1 cellular context compared by ENCODE assay signal in genomic region chr2:189213226-189213625, GRCh38.
TF ChIP-seq lines count a peak whose summit lies in the region.

No MANE protein-coding gene starts in this region.

TF ChIP-seq in K562, 482 proteins besides CTCF, POLR2A, EP300 and RAD21 (continued from another document):
- TF ChIP-seq MEF2A (IDR thresholded peaks at IDR 0.05; ENCODE audit: control insufficient read depth, low read depth, low read length) = no peak
- no peak for TF ChIP-seq SMAD3 (CRISPR knock-in tag; conservative IDR thresholded peaks at IDR 0.05)
- no peak for TF ChIP-seq FUS (optimal IDR thresholded peaks at IDR 0.05; ENCODE audit: low read depth, low read length)
- TF ChIP-seq JUN (IDR thresholded peaks at IDR 0.05; ENCODE audit: borderline replicate concordance, low read depth, low read length) = no peak
- no peak for TF ChIP-seq JUN (CRISPR knock-in tag; IDR thresholded peaks at IDR 0.05; ENCODE audit: borderline replicate concordance)
